ENCODE assay signal across 18 cellular contexts in genomic region chr10:123557366-123558108, GRCh38.
DNase-seq lines count a peak whose midpoint lies in the region; ATAC-seq and TF ChIP-seq lines count a peak whose summit lies in the region.
"Had no signal": no experiment of that assay in that cellular context is flagged by ENCODE, and none has a peak within 500 bp of the region (broad histone marks: within the 10 kb centered on the region; RNA-seq: fewer than 3 reads in every experiment).

No MANE protein-coding gene starts in this region.

- 0 out of 22 replicates have a peak, but pooled peaks cover 0 to 5% (median 0%) of the 10 kb centered on the region in 11 experiments for H4K20me1 ChIP-seq in BLaER1 treated with 17β-estradiol and CSF1 and Interleukin-3, amounts not matched to agents 10 nM and 100 nM
- no peaks in the 10 kb centered on the region for H4K20me1 ChIP-seq in OCI-LY3 (ENCODE audit: insufficient read depth, low read length)

- H3K27me3 Mint-ChIP-seq in endodermal cell (ENCODE audit: insufficient read depth) (no peaks in the 10 kb centered on the region), Caco-2 (ENCODE audit: insufficient read depth, unreplicated experiment) (peaks cover 12% of the 10 kb centered on the region)

- H3K4me1 Mint-ChIP-seq in endodermal cell = no peaks in the 10 kb centered on the region
- no peaks in the 10 kb centered on the region for H3K4me1 Mint-ChIP-seq in Caco-2 (ENCODE audit: low read depth, unreplicated experiment)

- peaks cover 0 to 22% (median 0%) of the 10 kb centered on the region in 11 experiments; a peak in 4 of 22 replicates for H3K27me3 ChIP-seq in BLaER1 treated with 17β-estradiol and CSF1 and Interleukin-3, amounts not matched to agents 10 nM and 100 nM
- H3K27me3 ChIP-seq in OCI-LY3 (ENCODE audit: low read depth, low read length) (no peaks in the 10 kb centered on the region), endodermal cell (ENCODE audit: control insufficient read depth, insufficient read depth, low read length, poor library complexity, severe bottlenecking) (no peaks in the 10 kb centered on the region), Caco-2 (replicated peaks; ENCODE audit: control insufficient read depth, insufficient read depth, low read length) (no peaks in the 10 kb centered on the region)

- POLR2A ChIA-PET in Caco-2 (lab: Charles Lee) = no interaction called here

- H3K27ac Mint-ChIP-seq in endodermal cell = no peak overlapping the region
- no peak overlapping the region for H3K27ac Mint-ChIP-seq in Caco-2 (ENCODE audit: unreplicated experiment)
- H3K27ac Mint-ChIP-seq: CD8-positive, alpha-beta T cell had no signal

- no peak for ATAC-seq in HG02610 (IDR thresholded peaks at IDR 0.05; ENCODE audit: unreplicated experiment)
- ATAC-seq: CD8-positive, alpha-beta T cell; PC-3 had no signal

- WGBS in endodermal cell (ENCODE audit: insufficient coverage in 1 of 2, insufficient read length in 1 of 2), 2 experiments = 79 to 81% methylated on average over 3 to 8 of the region's 8 CpGs

- peaks cover 13 to 90% (median 87%) of the 10 kb centered on the region in 10 experiments for H3K4me1 ChIP-seq in BLaER1 treated with 17β-estradiol and CSF1 and Interleukin-3, amounts not matched to agents 10 nM and 100 nM
- peaks cover 60% of the 10 kb centered on the region for H3K4me1 ChIP-seq in OCI-LY3 (ENCODE audit: low read length)
- no peaks in the 10 kb centered on the region for H3K4me1 ChIP-seq in endodermal cell (ENCODE audit: control insufficient read depth, insufficient read depth, low read length)
- no peaks in the 10 kb centered on the region for H3K4me1 ChIP-seq in Caco-2
- H3K4me1 ChIP-seq: BE2C had no signal

- no peaks in the 10 kb centered on the region for H3K36me3 Mint-ChIP-seq in endodermal cell (ENCODE audit: low read depth)
- H3K36me3 Mint-ChIP-seq in Caco-2 (ENCODE audit: insufficient read depth, unreplicated experiment) = peaks cover 6% of the 10 kb centered on the region
- H3K36me3 Mint-ChIP-seq: CD8-positive, alpha-beta T cell had no signal

- CTCF ChIA-PET in Caco-2 (lab: Charles Lee) = no interaction called here

- H3K9me3 ChIP-seq in BLaER1 treated with 17β-estradiol and CSF1 and Interleukin-3, amounts not matched to agents 10 nM and 100 nM (replicated peaks in 1 of 11) = peaks cover 0 to 12% (median 0%) of the 10 kb centered on the region in 11 experiments; a peak in 2 of 22 replicates
- H3K9me3 ChIP-seq in OCI-LY3 (ENCODE audit: insufficient read depth, low read length) (no peaks in the 10 kb centered on the region), endodermal cell (ENCODE audit: control insufficient read depth, low read length) (no peaks in the 10 kb centered on the region), Caco-2 (no peaks in the 10 kb centered on the region)
- H3K9me3 ChIP-seq: BE2C had no signal

- H3K36me3 ChIP-seq in BLaER1 treated with 17β-estradiol and CSF1 and Interleukin-3, amounts not matched to agents 10 nM and 100 nM = no peaks in the 10 kb centered on the region
- H3K36me3 ChIP-seq in OCI-LY3 (replicated peaks; ENCODE audit: low read depth, low read length) (no peaks in the 10 kb centered on the region), endodermal cell (ENCODE audit: control insufficient read depth, insufficient read depth, low read length) (no peaks in the 10 kb centered on the region), Caco-2 (ENCODE audit: control insufficient read depth, insufficient read depth, low read length) (no peaks in the 10 kb centered on the region)
- H3K36me3 ChIP-seq: BE2C had no signal

- H3K4me3 Mint-ChIP-seq in endodermal cell (no peak overlapping the region), Caco-2 (ENCODE audit: unreplicated experiment) (no peak overlapping the region)
- H3K4me3 Mint-ChIP-seq: CD8-positive, alpha-beta T cell had no signal

- BruUV-seq in Caco-2 (replicated peaks; lab: Mats Ljungman, UMichigan) = no TSS peak

- intact Hi-C loops in Caco-2 (cut with micrococcal nuclease; ENCODE audit: unreplicated experiment) = loop anchor here (2.0 kb wide), 1 partner anchor 135 kb away; no protein-coding TSS in a partner anchor

- H3K4me3 ChIP-seq in BLaER1 treated with 17β-estradiol and CSF1 and Interleukin-3, amounts not matched to agents 10 nM and 100 nM = peak overlapping the region in 2 of 10 experiments; percentile 6 to 10; a peak in 1 of 20 replicates
- no peak overlapping the region for H3K4me3 ChIP-seq in OCI-LY3 (ENCODE audit: low read length)
- H3K4me3 ChIP-seq in endodermal cell (ENCODE audit: low read length) = no peak overlapping the region
- H3K4me3 ChIP-seq in Caco-2 (ENCODE audit: low read depth, low read length) = no peak overlapping the region

- peak overlapping the region in 3 of 11 experiments; percentile 28 to 50 (median 50); a peak in 5 of 22 replicates for H3K9ac ChIP-seq in BLaER1 treated with 17β-estradiol and CSF1 and Interleukin-3, amounts not matched to agents 10 nM and 100 nM
- H3K9ac ChIP-seq in OCI-LY3 (ENCODE audit: low read length) (no peak overlapping the region), endodermal cell (ENCODE audit: extremely low read depth, low read length, poor library complexity, severe bottlenecking) (no peak overlapping the region)

- peak overlapping the region; percentile 10 to 94 (median 81); a peak in 19 of 22 replicates for H3K4me2 ChIP-seq in BLaER1 treated with 17β-estradiol and CSF1 and Interleukin-3, amounts not matched to agents 10 nM and 100 nM
- H3K4me2 ChIP-seq in OCI-LY3 (ENCODE audit: low read length) = no peak overlapping the region

- peak overlapping the region in 6 of 11 experiments; percentile 31 to 59 (median 45); a peak in 9 of 22 replicates for H3K27ac ChIP-seq in BLaER1 treated with 17β-estradiol and CSF1 and Interleukin-3, amounts not matched to agents 10 nM and 100 nM
- H3K27ac ChIP-seq in OCI-LY3 (ENCODE audit: low read length) (no peak overlapping the region), endodermal cell (ENCODE audit: low read depth, low read length) (no peak overlapping the region), substantia nigra (ENCODE audit: low read depth, low read length, poor library complexity, severe bottlenecking) (peak overlapping the region; percentile 95)
- H3K27ac ChIP-seq: RWPE1 had no signal

- TF ChIP-seq CTCF in OCI-LY3 (IDR thresholded peaks at IDR 0.05; ENCODE audit: low read depth, low read length) (no peak), endodermal cell (conservative IDR thresholded peaks at IDR 0.05) (no peak), Caco-2 (IDR thresholded peaks at IDR 0.05; ENCODE audit: insufficient read depth in 1 of 2, low read depth in 1 of 2, low read length in 1 of 2, severe bottlenecking in 1 of 2, unreplicated experiment in 1 of 2) (no peak)

- H3K79me2 ChIP-seq in OCI-LY3 (ENCODE audit: low read length) = no peaks in the 10 kb centered on the region

- H3K9me3 Mint-ChIP-seq in endodermal cell (no peaks in the 10 kb centered on the region), Caco-2 (ENCODE audit: unreplicated experiment) (no peaks in the 10 kb centered on the region)
- H3K9me3 Mint-ChIP-seq: CD8-positive, alpha-beta T cell had no signal

- 0 out of 2 replicates have a peak overlapping the region, but pooled peaks have one; percentile 46 for H2AFZ ChIP-seq in OCI-LY3 (ENCODE audit: low read depth, low read length)

- DNase-seq in endodermal cell = peak; percentile 13
- DNase-seq in substantia nigra (lab: John Stamatoyannopoulos, UW) = no peak
- DNase-seq in NCI-H69 (lab: John Stamatoyannopoulos, UW) = no peak
- no peak for DNase-seq in Caco-2
- DNase-seq: BE2C, DMS79, HCEC 1CT, KBM-7, MV-4-11, NCI-H1417, NCI-H187 treated with DMSO at 0.1 percent for 48 hours, NCI-H774, PC-3 had no signal

Comparison
In these comparisons a context has a peak if more than half of its experiments do, and no peak if none do; other contexts are left out.
1. H3K27ac ChIP-seq: peak in BLaER1 treated with 17β-estradiol and CSF1 and Interleukin-3, amounts not matched to agents 10 nM and 100 nM (6 of 11) and substantia nigra (single experiment); none in OCI-LY3 (single experiment) and endodermal cell (single experiment).